Comparison of ENCODE assay signal across 25 cellular contexts in genomic region chr7:82696631-82697030, GRCh38.
"Had no signal": no experiment of that assay in that cellular context is flagged by ENCODE, and none has a peak within 500 bp of the region (broad histone marks: within the 10 kb centered on the region; RNA-seq: fewer than 3 reads in every experiment).

No MANE protein-coding gene starts in this region.

- H3K4me3 ChIP-seq: left lung, lower lobe of right lung, pancreas, prostate gland, skin epidermis, suprapubic skin, thoracic aorta, tibial artery, vagina had no signal

- H3K27me3 ChIP-seq: left lung, pancreas, suprapubic skin, tibial artery, vagina had no signal

- H3K36me3 ChIP-seq: left lung, lower lobe of right lung, pancreas, prostate gland, suprapubic skin, thoracic aorta, tibial artery, vagina had no signal

- DNase-seq: hypothalamus; immature natural killer cell; kidney; left colon; left lung; lower lobe of right lung; mammary epithelial cell; mesenchymal stem cell; naive B cell; natural killer cell; nucleus accumbens; pancreas; posterior cingulate gyrus; retina; right cardiac atrium; stimulated activated CD4-positive, alpha-beta T cell treated with anti-CD3 and anti-CD28 coated beads, Interleukin-4, amount 100 ng/mL, for 24 hours; stimulated activated naive CD4-positive, alpha-beta T cell; tibial artery had no signal

- H3K27ac ChIP-seq: left lung, lower lobe of right lung, pancreas, prostate gland, skin epidermis, suprapubic skin, thoracic aorta, tibial artery, vagina had no signal

- H3K4me1 ChIP-seq: left lung, lower lobe of right lung, pancreas, prostate gland, suprapubic skin, tibial artery, vagina had no signal

- H3K9me3 ChIP-seq: left lung, lower lobe of right lung, pancreas, prostate gland, suprapubic skin, thoracic aorta, tibial artery, vagina had no signal

- ATAC-seq: left colon; left lung; lower lobe of right lung; natural killer cell; pancreas; right cardiac atrium; sciatic nerve; stimulated activated effector memory CD8-positive, alpha-beta T cell treated with anti-CD3 and anti-CD28 coated beads, Interleukin-12 subunit alpha, Interleukin-12 subunit beta, amount 100 ng/mL, for 72 hours had no signal
